6 cellular contexts compared by ENCODE assay signal in genomic region chr2:104786204-104786603, GRCh38.
"Had no signal": no experiment of that assay in that cellular context is flagged by ENCODE, and none has a peak within 500 bp of the region (broad histone marks: within the 10 kb centered on the region; RNA-seq: fewer than 3 reads in every experiment).

No MANE protein-coding gene starts in this region.

- DNase-seq: H9, HCEC 1CT had no signal

- H3K27ac Mint-ChIP-seq: GM23338, H9, IgD-negative memory B cell had no signal

- H3K4me3 ChIP-seq: GM23338 had no signal

- H3K9me3 Mint-ChIP-seq: GM23338, H9 had no signal

- ATAC-seq: GM23338, HepG2 had no signal

- H3K27ac ChIP-seq: HL-60 had no signal

- H3K36me3 Mint-ChIP-seq: IgD-negative memory B cell had no signal
